Comparison of ENCODE assay signal across 1 cellular context in genomic region chr5:139903805-139904565, GRCh38.
TF ChIP-seq lines count a peak whose summit lies in the region.

No MANE protein-coding gene starts in this region.

TF ChIP-seq in SK-N-SH treated with all-trans-retinoic acid at 6 μM for 48 hours, 23 proteins besides CTCF, POLR2A, EP300 and RAD21 (continued from another document):
- no peak for TF ChIP-seq TOX (CRISPR knock-in tag; IDR thresholded peaks at IDR 0.05; ENCODE audit: borderline replicate concordance)
- no peak for TF ChIP-seq CREB5 (CRISPR knock-in tag; IDR thresholded peaks at IDR 0.05; ENCODE audit: low read depth)
- no peak for TF ChIP-seq ZNF565 (CRISPR knock-in tag; conservative IDR thresholded peaks at IDR 0.05; ENCODE audit: low read depth)
- TF ChIP-seq ARNTL (CRISPR knock-in tag; IDR thresholded peaks at IDR 0.05; ENCODE audit: borderline replicate concordance, low read depth) = no peak
- TF ChIP-seq ESRRG (CRISPR knock-in tag; IDR thresholded peaks at IDR 0.05) = no peak
- no peak for TF ChIP-seq TSHZ2 (CRISPR knock-in tag; IDR thresholded peaks at IDR 0.05)
- no peak for TF ChIP-seq ZC3H10 (CRISPR knock-in tag; IDR thresholded peaks at IDR 0.05)
- no peak for TF ChIP-seq ZNF8 (CRISPR knock-in tag; IDR thresholded peaks at IDR 0.05)
